ENCODE assay signal across 11 cellular contexts in genomic region chr2:88857951-88858406, GRCh38.
DNase-seq lines count a peak whose midpoint lies in the region; ATAC-seq, FAIRE-seq and TF ChIP-seq lines count a peak whose summit lies in the region.
"Had no signal": no experiment of that assay in that cellular context is flagged by ENCODE, and none has a peak within 500 bp of the region (broad histone marks: within the 10 kb centered on the region; RNA-seq: fewer than 3 reads in every experiment).

No MANE protein-coding gene starts in this region.

- no peak overlapping the region for H2AFZ ChIP-seq in endothelial cell of umbilical vein (ENCODE audit: low read depth, low read length)

- TF ChIP-seq POLR2A in endothelial cell of umbilical vein (IDR thresholded peaks at IDR 0.05; ENCODE audit: low read depth, low read length) = no peak

- H3K9me3 ChIP-seq in endothelial cell of umbilical vein (replicated peaks; ENCODE audit: control insufficient read depth, insufficient read depth, low read length) (no peaks in the 10 kb centered on the region), upper lobe of right lung (no peaks in the 10 kb centered on the region)

- CTCF ChIA-PET in endothelial cell of umbilical vein (lab: Charles Lee) = interaction anchor here (1.0 to 6.4 kb wide), 9 partner anchors 14 to 121 kb away, joined by 3 to 50 read pairs (median 9); no protein-coding TSS in a partner anchor

- FAIRE-seq in endothelial cell of umbilical vein (lab: Jason Lieb, UNC) = peak; percentile 78

- H3K9me3 Mint-ChIP-seq in natural killer cell = no peaks in the 10 kb centered on the region
- no peaks in the 10 kb centered on the region for H3K9me3 Mint-ChIP-seq in natural killer cell treated with Interleukin-12 subunit alpha and Interleukin-12 subunit beta and Interleukin-15 and Interleukin-18, amount 100 ng/mL, for 72 hours
- H3K9me3 Mint-ChIP-seq in activated CD4-positive, alpha-beta T cell treated with anti-CD3 and anti-CD28 coated beads, Interleukin-2, amount 10 ng/mL, durations not matched to agents 24 days and 14 days = no peaks in the 10 kb centered on the region
- H3K9me3 Mint-ChIP-seq: activated naive CD8-positive, alpha-beta T cell treated with anti-CD3 and anti-CD28 coated beads, Interleukin-2, amount 10 ng/mL, durations not matched to agents 7 days and 5 days; CD4-positive, CD25-positive, alpha-beta regulatory T cell had no signal

- H3K27ac ChIP-seq in endothelial cell of umbilical vein (ENCODE audit: insufficient read depth, low read depth, low read length) (no peak overlapping the region), upper lobe of right lung (no peak overlapping the region), caudate nucleus (ENCODE audit: low read depth, low read length) (no peak overlapping the region)

- H3K4me3 Mint-ChIP-seq in natural killer cell = no peak overlapping the region
- no peak overlapping the region for H3K4me3 Mint-ChIP-seq in natural killer cell treated with Interleukin-12 subunit alpha and Interleukin-12 subunit beta and Interleukin-15 and Interleukin-18, amount 100 ng/mL, for 72 hours
- no peak overlapping the region for H3K4me3 Mint-ChIP-seq in activated CD4-positive, alpha-beta T cell treated with anti-CD3 and anti-CD28 coated beads, Interleukin-2, amount 10 ng/mL, durations not matched to agents 24 days and 14 days
- H3K4me3 Mint-ChIP-seq: activated naive CD8-positive, alpha-beta T cell treated with anti-CD3 and anti-CD28 coated beads, Interleukin-2, amount 10 ng/mL, durations not matched to agents 7 days and 5 days; CD4-positive, CD25-positive, alpha-beta regulatory T cell had no signal

- H4K20me1 ChIP-seq in endothelial cell of umbilical vein (replicated peaks; ENCODE audit: control insufficient read depth, extremely low read depth, insufficient read depth, low read length) = no peaks in the 10 kb centered on the region

- H3K4me2 ChIP-seq in endothelial cell of umbilical vein (ENCODE audit: insufficient read depth, low read length) = no peak overlapping the region

- H3K79me2 ChIP-seq in endothelial cell of umbilical vein (ENCODE audit: control insufficient read depth, insufficient read depth, low read length) = no peaks in the 10 kb centered on the region

- peaks cover 1 to 10% of the 10 kb centered on the region in 2 experiments for H3K27me3 ChIP-seq in endothelial cell of umbilical vein (ENCODE audit: control insufficient read depth in 2 of 2, insufficient read depth in 2 of 2, low read length in 2 of 2)
- no peaks in the 10 kb centered on the region for H3K27me3 ChIP-seq in upper lobe of right lung

- H3K36me3 ChIP-seq in endothelial cell of umbilical vein (ENCODE audit: control insufficient read depth in 2 of 2, extremely low read depth in 1 of 2, insufficient read depth in 2 of 2, low read length in 2 of 2) = no peaks in the 10 kb centered on the region
- H3K36me3 ChIP-seq in upper lobe of right lung = no peaks in the 10 kb centered on the region

- H3K4me1 Mint-ChIP-seq in natural killer cell = no peaks in the 10 kb centered on the region
- no peaks in the 10 kb centered on the region for H3K4me1 Mint-ChIP-seq in natural killer cell treated with Interleukin-12 subunit alpha and Interleukin-12 subunit beta and Interleukin-15 and Interleukin-18, amount 100 ng/mL, for 72 hours (ENCODE audit: low read depth in 2 of 2)
- no peaks in the 10 kb centered on the region for H3K4me1 Mint-ChIP-seq in activated CD4-positive, alpha-beta T cell treated with anti-CD3 and anti-CD28 coated beads, Interleukin-2, amount 10 ng/mL, durations not matched to agents 24 days and 14 days
- H3K4me1 Mint-ChIP-seq: activated naive CD8-positive, alpha-beta T cell treated with anti-CD3 and anti-CD28 coated beads, Interleukin-2, amount 10 ng/mL, durations not matched to agents 7 days and 5 days had no signal

- no TSS peak for BruUV-seq in endothelial cell of umbilical vein (replicated peaks; lab: Mats Ljungman, UMichigan)

- no peak overlapping the region for H3K4me3 ChIP-seq in endothelial cell of umbilical vein (replicated peaks in 1 of 3; ENCODE audit: insufficient read depth in 1 of 3, low read depth in 1 of 3, low read length in 3 of 3)
- no peak overlapping the region for H3K4me3 ChIP-seq in upper lobe of right lung

- no peaks in the 10 kb centered on the region for H3K9me1 ChIP-seq in endothelial cell of umbilical vein (replicated peaks; ENCODE audit: control insufficient read depth, extremely low read depth, insufficient read depth, low read length)

- H3K27ac Mint-ChIP-seq in natural killer cell = no peak overlapping the region
- H3K27ac Mint-ChIP-seq in natural killer cell treated with Interleukin-12 subunit alpha and Interleukin-12 subunit beta and Interleukin-15 and Interleukin-18, amount 100 ng/mL, for 72 hours = no peak overlapping the region
- no peak overlapping the region for H3K27ac Mint-ChIP-seq in activated CD4-positive, alpha-beta T cell treated with anti-CD3 and anti-CD28 coated beads, Interleukin-2, amount 10 ng/mL, durations not matched to agents 24 days and 14 days
- H3K27ac Mint-ChIP-seq: activated naive CD8-positive, alpha-beta T cell treated with anti-CD3 and anti-CD28 coated beads, Interleukin-2, amount 10 ng/mL, durations not matched to agents 7 days and 5 days had no signal

- intact Hi-C loops in natural killer cell (cut with micrococcal nuclease) = no loop called here
- intact Hi-C loops in endothelial cell of umbilical vein (cut with micrococcal nuclease) = no loop called here
- intact Hi-C loops in upper lobe of right lung (cut with DNase I) = no loop called here
- intact Hi-C loops in activated CD4-positive, alpha-beta T cell treated with anti-CD3 and anti-CD28 coated beads, Interleukin-2, amount 10 ng/mL, durations not matched to agents 24 days and 14 days (cut with micrococcal nuclease) = no loop called here

- H3K4me1 ChIP-seq in endothelial cell of umbilical vein (ENCODE audit: control insufficient read depth, extremely low read depth, insufficient read depth, low read length) (peaks cover 6% of the 10 kb centered on the region), upper lobe of right lung (peaks cover 4% of the 10 kb centered on the region)

- H3K36me3 Mint-ChIP-seq in natural killer cell = no peaks in the 10 kb centered on the region
- H3K36me3 Mint-ChIP-seq in natural killer cell treated with Interleukin-12 subunit alpha and Interleukin-12 subunit beta and Interleukin-15 and Interleukin-18, amount 100 ng/mL, for 72 hours = no peaks in the 10 kb centered on the region
- H3K36me3 Mint-ChIP-seq in activated CD4-positive, alpha-beta T cell treated with anti-CD3 and anti-CD28 coated beads, Interleukin-2, amount 10 ng/mL, durations not matched to agents 24 days and 14 days (ENCODE audit: low read depth) = no peaks in the 10 kb centered on the region
- H3K36me3 Mint-ChIP-seq: activated naive CD8-positive, alpha-beta T cell treated with anti-CD3 and anti-CD28 coated beads, Interleukin-2, amount 10 ng/mL, durations not matched to agents 7 days and 5 days; CD4-positive, CD25-positive, alpha-beta regulatory T cell had no signal

- TF ChIP-seq CTCF in natural killer cell (IDR thresholded peaks at IDR 0.05) (no peak), endothelial cell of umbilical vein (IDR thresholded peaks at IDR 0.05; ENCODE audit: extremely low read depth in 1 of 2, insufficient read depth in 1 of 2, low read depth in 1 of 2, low read length in 2 of 2) (no peak), upper lobe of right lung (IDR thresholded peaks at IDR 0.05) (no peak)

- DNase-seq in natural killer cell (no peak), HuH-7 (ENCODE audit: low spot score) (peak; percentile 12), endothelial cell of umbilical vein (ENCODE audit: low read depth, low spot score) (peak; percentile 83), upper lobe of right lung (no peak), LoVo (ENCODE audit: low spot score) (no peak), caudate nucleus (lab: John Stamatoyannopoulos, UW) (no peak)
- DNase-seq in natural killer cell treated with Interleukin-12 subunit alpha and Interleukin-12 subunit beta and Interleukin-15 and Interleukin-18, amount 100 ng/mL, for 72 hours (ENCODE audit: low spot score) = no peak
- no peak for DNase-seq in activated CD4-positive, alpha-beta T cell treated with anti-CD3 and anti-CD28 coated beads, Interleukin-2, amount 10 ng/mL, durations not matched to agents 24 days and 14 days
- DNase-seq: activated naive CD8-positive, alpha-beta T cell treated with anti-CD3 and anti-CD28 coated beads, Interleukin-2, amount 10 ng/mL, durations not matched to agents 7 days and 5 days; CD4-positive, CD25-positive, alpha-beta regulatory T cell; NCI-H1436 treated with DMSO at 0.1 percent for 48 hours had no signal

- POLR2A ChIA-PET in endothelial cell of umbilical vein (lab: Charles Lee) = no interaction called here

- H3K9ac ChIP-seq in endothelial cell of umbilical vein (replicated peaks; ENCODE audit: extremely low read depth, insufficient read depth, low read length) = no peak overlapping the region

- ATAC-seq in natural killer cell (peak; percentile 14 to 42 (median 32)), upper lobe of right lung (peak; percentile 28)
- ATAC-seq in natural killer cell treated with Interleukin-12 subunit alpha and Interleukin-12 subunit beta and Interleukin-15 and Interleukin-18, amount 100 ng/mL, for 72 hours = no peak

- H3K27me3 Mint-ChIP-seq in natural killer cell (ENCODE audit: low read depth in 2 of 2) = peaks cover 0 to 11% of the 10 kb centered on the region in 2 donors
- H3K27me3 Mint-ChIP-seq in natural killer cell treated with Interleukin-12 subunit alpha and Interleukin-12 subunit beta and Interleukin-15 and Interleukin-18, amount 100 ng/mL, for 72 hours = peaks cover 10 to 30% of the 10 kb centered on the region in 2 donors
- peaks cover 7% of the 10 kb centered on the region for H3K27me3 Mint-ChIP-seq in activated CD4-positive, alpha-beta T cell treated with anti-CD3 and anti-CD28 coated beads, Interleukin-2, amount 10 ng/mL, durations not matched to agents 24 days and 14 days

- dilution Hi-C loops in endothelial cell of umbilical vein (cut with MboI; ENCODE audit: extremely low pct_ligation_motif_present, low sequenced_read_pairs) = no loop called here

TF ChIP-seq in endothelial cell of umbilical vein, 7 proteins besides CTCF, POLR2A, EP300 and RAD21:
- TF ChIP-seq FOS (IDR thresholded peaks at IDR 0.05; ENCODE audit: borderline replicate concordance, insufficient read depth, low read length) (no peak), JUN (IDR thresholded peaks at IDR 0.05; ENCODE audit: borderline replicate concordance, insufficient read depth, insufficient read length, low read depth) (no peak), MYC (IDR thresholded peaks at IDR 0.05; ENCODE audit: low read depth, low read length) (no peak), EZH2 (IDR thresholded peaks at IDR 0.05; ENCODE audit: borderline replicate concordance, low read depth, low read length, severe bottlenecking) (no peak), GATA2 (IDR thresholded peaks at IDR 0.05; ENCODE audit: insufficient read depth, insufficient read length, low read depth, low read length) (no peak), POLR2AphosphoS5 (IDR thresholded peaks at IDR 0.05; ENCODE audit: insufficient read depth, low read depth, low read length) (no peak), MAX (IDR thresholded peaks at IDR 0.05; ENCODE audit: insufficient read depth, insufficient read length) (no peak)

Comparison
In these comparisons a context has a peak if more than half of its experiments do, and no peak if none do; other contexts are left out.
1. ATAC-seq: peak in natural killer cell (3 of 3) and upper lobe of right lung (single experiment); none in natural killer cell treated with Interleukin-12 subunit alpha and Interleukin-12 subunit beta and Interleukin-15 and Interleukin-18, amount 100 ng/mL, for 72 hours (0 of 2).
2. DNase-seq: peak in HuH-7 (single experiment) and endothelial cell of umbilical vein (single experiment); none in natural killer cell (single experiment), natural killer cell treated with Interleukin-12 subunit alpha and Interleukin-12 subunit beta and Interleukin-15 and Interleukin-18, amount 100 ng/mL, for 72 hours (single experiment), upper lobe of right lung (single experiment), LoVo (single experiment), caudate nucleus (0 of 61) and activated CD4-positive, alpha-beta T cell treated with anti-CD3 and anti-CD28 coated beads, Interleukin-2, amount 10 ng/mL, durations not matched to agents 24 days and 14 days (single experiment).